ENCODE assay signal across 1 cellular context in genomic region chr9:98832768-98833089, GRCh38.
TF ChIP-seq lines count a peak whose summit lies in the region.

No MANE protein-coding gene starts in this region.

TF ChIP-seq in K562, 482 proteins besides CTCF, POLR2A, EP300 and RAD21:
- TF ChIP-seq CBX8 (IDR thresholded peaks at IDR 0.05; ENCODE audit: borderline replicate concordance, extremely low read depth, low read depth, low read length, poor library complexity, severe bottlenecking) = no peak
- TF ChIP-seq RBM25 (IDR thresholded peaks at IDR 0.05; ENCODE audit: low read depth, low read length, severe bottlenecking) = peak; percentile 4
- no peak for TF ChIP-seq ZNF785 (CRISPR knock-in tag; IDR thresholded peaks at IDR 0.05)
- 0 out of 2 replicates have a peak, but pooled peaks have one; percentile 28 for TF ChIP-seq EHMT2 (IDR thresholded peaks at IDR 0.05)
- no peak for TF ChIP-seq DDX20 (tag; IDR thresholded peaks at IDR 0.05; ENCODE audit: low read depth)
- TF ChIP-seq FOXK1 (CRISPR knock-in tag; IDR thresholded peaks at IDR 0.05; ENCODE audit: borderline replicate concordance) = no peak
- no peak for TF ChIP-seq GTF2E2 (tag; IDR thresholded peaks at IDR 0.05)
- no peak for TF ChIP-seq ZNF311 (CRISPR knock-in tag; IDR thresholded peaks at IDR 0.05)
- no peak for TF ChIP-seq NCOA1 (IDR thresholded peaks at IDR 0.05; ENCODE audit: low read depth)
- TF ChIP-seq NFRKB (IDR thresholded peaks at IDR 0.05; ENCODE audit: low read depth) = peak; percentile 63
- no peak for TF ChIP-seq CXXC5 (CRISPR knock-in tag; IDR thresholded peaks at IDR 0.05)
- 0 out of 2 replicates have a peak, but pooled peaks have one; percentile 58 for TF ChIP-seq ELF2 (CRISPR knock-in tag; IDR thresholded peaks at IDR 0.05)
- TF ChIP-seq ZNF146 (CRISPR knock-in tag; IDR thresholded peaks at IDR 0.05; ENCODE audit: unreplicated experiment) = peak; percentile 24
- TF ChIP-seq ZNF695 (CRISPR knock-in tag; IDR thresholded peaks at IDR 0.05) = no peak
- no peak for TF ChIP-seq E2F4 (CRISPR knock-in tag; IDR thresholded peaks at IDR 0.05; ENCODE audit: low read depth)
- TF ChIP-seq RBM22 (IDR thresholded peaks at IDR 0.05; ENCODE audit: low read depth, low read length, poor library complexity, severe bottlenecking) = no peak
- TF ChIP-seq SRSF7 (optimal IDR thresholded peaks at IDR 0.05; ENCODE audit: low read depth, low read length) = no peak
- TF ChIP-seq E2F5 (CRISPR knock-in tag; IDR thresholded peaks at IDR 0.05) = no peak
- TF ChIP-seq ARID2 (IDR thresholded peaks at IDR 0.05) = no peak
- no peak for TF ChIP-seq ZNF707 (CRISPR knock-in tag; conservative IDR thresholded peaks at IDR 0.05)
- no peak for TF ChIP-seq MTA3 (IDR thresholded peaks at IDR 0.05; ENCODE audit: borderline replicate concordance)
- TF ChIP-seq HDAC8 (tag; IDR thresholded peaks at IDR 0.05) = peak; percentile 55; the same call in 1 of the 2 replicates
- no peak for TF ChIP-seq PATZ1 (CRISPR knock-in tag; IDR thresholded peaks at IDR 0.05; ENCODE audit: borderline replicate concordance)
- TF ChIP-seq THRB (CRISPR knock-in tag; conservative IDR thresholded peaks at IDR 0.05) = no peak
- TF ChIP-seq KLF6 (CRISPR knock-in tag; IDR thresholded peaks at IDR 0.05; ENCODE audit: borderline replicate concordance) = no peak; the same call in 1 of the 2 replicates
- TF ChIP-seq RERE (CRISPR knock-in tag; IDR thresholded peaks at IDR 0.05; ENCODE audit: borderline replicate concordance) = no peak
- no peak for TF ChIP-seq TRIM28 (IDR thresholded peaks at IDR 0.05)
- no peak for TF ChIP-seq ELK1 (CRISPR knock-in tag; IDR thresholded peaks at IDR 0.05)
- no peak for TF ChIP-seq SMARCC2 (IDR thresholded peaks at IDR 0.05; ENCODE audit: low read depth)
- peak; percentile 8; the same call in 1 of the 2 replicates for TF ChIP-seq DMBX1 (CRISPR knock-in tag; IDR thresholded peaks at IDR 0.05; ENCODE audit: borderline replicate concordance)
- peak; percentile 33; the same call in 1 of the 2 replicates for TF ChIP-seq CREB3 (tag; conservative IDR thresholded peaks at IDR 0.05; ENCODE audit: low read depth)
- no peak for TF ChIP-seq LARP7 (IDR thresholded peaks at IDR 0.05)
- TF ChIP-seq CHCHD3 (CRISPR knock-in tag; IDR thresholded peaks at IDR 0.05) = no peak
- TF ChIP-seq MCM7 (IDR thresholded peaks at IDR 0.05) = no peak
- TF ChIP-seq ZNF740 (CRISPR knock-in tag; IDR thresholded peaks at IDR 0.05) = no peak
- TF ChIP-seq ZNF740 (tag; IDR thresholded peaks at IDR 0.05) = 0 out of 4 replicates have a peak, but pooled peaks of 1 of the 2 experiments have one; percentile 33
- TF ChIP-seq PTTG1 (tag; IDR thresholded peaks at IDR 0.05; ENCODE audit: low read depth) = peak; percentile 11; the same call in 1 of the 2 replicates
- 0 out of 2 replicates have a peak, but pooled peaks have one; percentile 30 for TF ChIP-seq MEF2D (tag; conservative IDR thresholded peaks at IDR 0.05; ENCODE audit: low read depth)
- no peak for TF ChIP-seq SLC30A9 (CRISPR knock-in tag; IDR thresholded peaks at IDR 0.05)
- 0 out of 2 replicates have a peak, but pooled peaks have one; percentile 21 for TF ChIP-seq TAF7 (tag; IDR thresholded peaks at IDR 0.05)
- peak; percentile 87; the same call in 1 of the 2 replicates for TF ChIP-seq EGR1 (conservative IDR thresholded peaks at IDR 0.05)
